1 cellular context compared by ENCODE assay signal in the genomic region with DNA sequence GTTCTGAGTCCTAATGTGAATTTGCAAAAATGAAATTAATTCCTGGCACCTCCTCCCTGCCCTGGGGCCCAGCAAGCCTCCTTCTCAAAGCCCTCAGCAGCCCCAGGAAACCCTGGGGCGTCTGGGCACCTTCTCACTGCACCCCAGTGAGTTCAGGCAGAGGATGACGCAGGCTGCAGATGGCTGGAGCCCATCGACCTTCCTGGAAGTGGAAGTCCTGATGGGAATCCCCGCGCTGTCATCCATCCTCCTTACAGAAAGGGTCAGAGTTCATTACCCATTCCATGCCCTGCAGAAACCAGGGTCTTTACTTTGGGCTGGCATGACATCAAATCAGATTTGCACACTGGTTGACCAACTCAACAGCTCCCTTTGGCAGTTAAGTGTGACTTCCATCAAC.
TF ChIP-seq lines count a peak whose summit lies in the region.

No MANE protein-coding gene starts in this region.

TF ChIP-seq in HepG2, 621 proteins besides CTCF, POLR2A, EP300 and RAD21:
- no peak for TF ChIP-seq NCOR1 (IDR thresholded peaks at IDR 0.05; ENCODE audit: borderline replicate concordance, low read length)
- no peak for TF ChIP-seq CREM (IDR thresholded peaks at IDR 0.05)
- TF ChIP-seq CREM (CRISPR knock-in tag; IDR thresholded peaks at IDR 0.05), result no peak
- TF ChIP-seq, protein P1, sequence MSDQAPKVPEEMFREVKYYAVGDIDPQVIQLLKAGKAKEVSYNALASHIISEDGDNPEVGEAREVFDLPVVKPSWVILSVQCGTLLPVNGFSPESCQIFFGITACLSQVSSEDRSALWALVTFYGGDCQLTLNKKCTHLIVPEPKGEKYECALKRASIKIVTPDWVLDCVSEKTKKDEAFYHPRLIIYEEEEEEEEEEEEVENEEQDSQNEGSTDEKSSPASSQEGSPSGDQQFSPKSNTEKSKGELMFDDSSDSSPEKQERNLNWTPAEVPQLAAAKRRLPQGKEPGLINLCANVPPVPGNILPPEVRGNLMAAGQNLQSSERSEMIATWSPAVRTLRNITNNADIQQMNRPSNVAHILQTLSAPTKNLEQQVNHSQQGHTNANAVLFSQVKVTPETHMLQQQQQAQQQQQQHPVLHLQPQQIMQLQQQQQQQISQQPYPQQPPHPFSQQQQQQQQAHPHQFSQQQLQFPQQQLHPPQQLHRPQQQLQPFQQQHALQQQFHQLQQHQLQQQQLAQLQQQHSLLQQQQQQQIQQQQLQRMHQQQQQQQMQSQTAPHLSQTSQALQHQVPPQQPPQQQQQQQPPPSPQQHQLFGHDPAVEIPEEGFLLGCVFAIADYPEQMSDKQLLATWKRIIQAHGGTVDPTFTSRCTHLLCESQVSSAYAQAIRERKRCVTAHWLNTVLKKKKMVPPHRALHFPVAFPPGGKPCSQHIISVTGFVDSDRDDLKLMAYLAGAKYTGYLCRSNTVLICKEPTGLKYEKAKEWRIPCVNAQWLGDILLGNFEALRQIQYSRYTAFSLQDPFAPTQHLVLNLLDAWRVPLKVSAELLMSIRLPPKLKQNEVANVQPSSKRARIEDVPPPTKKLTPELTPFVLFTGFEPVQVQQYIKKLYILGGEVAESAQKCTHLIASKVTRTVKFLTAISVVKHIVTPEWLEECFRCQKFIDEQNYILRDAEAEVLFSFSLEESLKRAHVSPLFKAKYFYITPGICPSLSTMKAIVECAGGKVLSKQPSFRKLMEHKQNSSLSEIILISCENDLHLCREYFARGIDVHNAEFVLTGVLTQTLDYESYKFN (CRISPR knock-in tag; conservative IDR thresholded peaks at IDR 0.05), result no peak
- TF ChIP-seq ZFY (CRISPR knock-in tag; IDR thresholded peaks at IDR 0.05), result no peak
- no peak for TF ChIP-seq ZNF607 (CRISPR knock-in tag; IDR thresholded peaks at IDR 0.05; ENCODE audit: borderline replicate concordance)
- TF ChIP-seq ZNF737 (CRISPR knock-in tag; IDR thresholded peaks at IDR 0.05; ENCODE audit: borderline replicate concordance), result no peak
- no peak for TF ChIP-seq MATR3 (CRISPR knock-in tag; IDR thresholded peaks at IDR 0.05)
- no peak for TF ChIP-seq ZNF337 (CRISPR knock-in tag; IDR thresholded peaks at IDR 0.05; ENCODE audit: borderline replicate concordance, low read depth)
- TF ChIP-seq SRY (CRISPR knock-in tag; IDR thresholded peaks at IDR 0.05), result no peak
